In genomic region chr13:104833221-104833620, GRCh38 we compare ENCODE assay signal across 18 cellular contexts.
"Had no signal": no experiment of that assay in that cellular context is flagged by ENCODE, and none has a peak within 500 bp of the region (broad histone marks: within the 10 kb centered on the region; RNA-seq: fewer than 3 reads in every experiment).

No MANE protein-coding gene starts in this region.

- H3K4me3 ChIP-seq: heart left ventricle, pancreas, stomach, thyroid gland, upper lobe of left lung, uterus had no signal

- H3K4me3 Mint-ChIP-seq: naive thymus-derived CD8-positive, alpha-beta T cell had no signal

- H3K27ac ChIP-seq: heart left ventricle, pancreas, stomach, thyroid gland, upper lobe of left lung, uterus had no signal

- H3K4me1 ChIP-seq: heart left ventricle, pancreas, stomach, thyroid gland, upper lobe of left lung, uterus had no signal

- ATAC-seq: esophagus mucosa; heart left ventricle; naive thymus-derived CD8-positive, alpha-beta T cell; pancreas; right cardiac atrium had no signal

- H3K27ac Mint-ChIP-seq: naive thymus-derived CD8-positive, alpha-beta T cell; progenitor cell of endocrine pancreas had no signal

- DNase-seq: cortex of kidney; effector memory CD4-positive, alpha-beta T cell; heart left ventricle; hippocampal formation; naive thymus-derived CD8-positive, alpha-beta T cell; occipital lobe; pancreas; right cardiac atrium; small intestine; stimulated activated CD4-positive, alpha-beta T cell treated with anti-CD3 and anti-CD28 coated beads, Interleukin-12 subunit alpha, Interleukin-12 subunit beta, amount 100 ng/mL, for 4 hours; stimulated activated naive CD4-positive, alpha-beta T cell; stomach; substantia nigra; thyroid gland; upper lobe of left lung; uterus had no signal

- H3K9me3 ChIP-seq: pancreas, stomach, thyroid gland, upper lobe of left lung, uterus had no signal

- H3K36me3 Mint-ChIP-seq: naive thymus-derived CD8-positive, alpha-beta T cell had no signal

- H3K36me3 ChIP-seq: heart left ventricle, pancreas, stomach, thyroid gland, upper lobe of left lung, uterus had no signal

- H3K27me3 ChIP-seq: heart left ventricle, pancreas, stomach, thyroid gland, upper lobe of left lung, uterus had no signal
